Comparison of ENCODE assay signal across 2 cellular contexts in genomic region chrX:15601932-15602331, GRCh38.
A peak's percentile ranks its signal among the peaks of the same experiment; 100 is the strongest.
TF ChIP-seq lines count a peak whose summit lies in the region.

No MANE protein-coding gene starts in this region.

TF ChIP-seq in Ishikawa, 13 proteins besides CTCF, POLR2A, EP300 and RAD21:
- TF ChIP-seq, protein P1, sequence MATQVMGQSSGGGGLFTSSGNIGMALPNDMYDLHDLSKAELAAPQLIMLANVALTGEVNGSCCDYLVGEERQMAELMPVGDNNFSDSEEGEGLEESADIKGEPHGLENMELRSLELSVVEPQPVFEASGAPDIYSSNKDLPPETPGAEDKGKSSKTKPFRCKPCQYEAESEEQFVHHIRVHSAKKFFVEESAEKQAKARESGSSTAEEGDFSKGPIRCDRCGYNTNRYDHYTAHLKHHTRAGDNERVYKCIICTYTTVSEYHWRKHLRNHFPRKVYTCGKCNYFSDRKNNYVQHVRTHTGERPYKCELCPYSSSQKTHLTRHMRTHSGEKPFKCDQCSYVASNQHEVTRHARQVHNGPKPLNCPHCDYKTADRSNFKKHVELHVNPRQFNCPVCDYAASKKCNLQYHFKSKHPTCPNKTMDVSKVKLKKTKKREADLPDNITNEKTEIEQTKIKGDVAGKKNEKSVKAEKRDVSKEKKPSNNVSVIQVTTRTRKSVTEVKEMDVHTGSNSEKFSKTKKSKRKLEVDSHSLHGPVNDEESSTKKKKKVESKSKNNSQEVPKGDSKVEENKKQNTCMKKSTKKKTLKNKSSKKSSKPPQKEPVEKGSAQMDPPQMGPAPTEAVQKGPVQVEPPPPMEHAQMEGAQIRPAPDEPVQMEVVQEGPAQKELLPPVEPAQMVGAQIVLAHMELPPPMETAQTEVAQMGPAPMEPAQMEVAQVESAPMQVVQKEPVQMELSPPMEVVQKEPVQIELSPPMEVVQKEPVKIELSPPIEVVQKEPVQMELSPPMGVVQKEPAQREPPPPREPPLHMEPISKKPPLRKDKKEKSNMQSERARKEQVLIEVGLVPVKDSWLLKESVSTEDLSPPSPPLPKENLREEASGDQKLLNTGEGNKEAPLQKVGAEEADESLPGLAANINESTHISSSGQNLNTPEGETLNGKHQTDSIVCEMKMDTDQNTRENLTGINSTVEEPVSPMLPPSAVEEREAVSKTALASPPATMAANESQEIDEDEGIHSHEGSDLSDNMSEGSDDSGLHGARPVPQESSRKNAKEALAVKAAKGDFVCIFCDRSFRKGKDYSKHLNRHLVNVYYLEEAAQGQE (IDR thresholded peaks at IDR 0.05; ENCODE audit: low read depth), result no peak
- TF ChIP-seq CEBPB (IDR thresholded peaks at IDR 0.05), result 0 out of 2 replicates have a peak, but pooled peaks have one; percentile 18
- no peak for TF ChIP-seq USF1 (IDR thresholded peaks at IDR 0.05)

TF ChIP-seq in HepG2, 621 proteins besides CTCF, POLR2A, EP300 and RAD21 (continued from another document and continues in another):
- TF ChIP-seq, protein P2, sequence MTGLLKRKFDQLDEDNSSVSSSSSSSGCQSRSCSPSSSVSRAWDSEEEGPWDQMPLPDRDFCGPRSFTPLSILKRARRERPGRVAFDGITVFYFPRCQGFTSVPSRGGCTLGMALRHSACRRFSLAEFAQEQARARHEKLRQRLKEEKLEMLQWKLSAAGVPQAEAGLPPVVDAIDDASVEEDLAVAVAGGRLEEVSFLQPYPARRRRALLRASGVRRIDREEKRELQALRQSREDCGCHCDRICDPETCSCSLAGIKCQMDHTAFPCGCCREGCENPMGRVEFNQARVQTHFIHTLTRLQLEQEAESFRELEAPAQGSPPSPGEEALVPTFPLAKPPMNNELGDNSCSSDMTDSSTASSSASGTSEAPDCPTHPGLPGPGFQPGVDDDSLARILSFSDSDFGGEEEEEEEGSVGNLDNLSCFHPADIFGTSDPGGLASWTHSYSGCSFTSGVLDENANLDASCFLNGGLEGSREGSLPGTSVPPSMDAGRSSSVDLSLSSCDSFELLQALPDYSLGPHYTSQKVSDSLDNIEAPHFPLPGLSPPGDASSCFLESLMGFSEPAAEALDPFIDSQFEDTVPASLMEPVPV (CRISPR knock-in tag; IDR thresholded peaks at IDR 0.05), result no peak
- TF ChIP-seq NR3C1 (CRISPR knock-in tag; IDR thresholded peaks at IDR 0.05) (no peak), ZNF775 (CRISPR knock-in tag; IDR thresholded peaks at IDR 0.05; ENCODE audit: borderline replicate concordance) (no peak), SMARCE1 (IDR thresholded peaks at IDR 0.05; ENCODE audit: borderline replicate concordance) (no peak), HNRNPH1 (optimal IDR thresholded peaks at IDR 0.05; ENCODE audit: low read depth, low read length) (no peak), SATB2 (CRISPR knock-in tag; IDR thresholded peaks at IDR 0.05) (no peak), GABPB1 (CRISPR knock-in tag; IDR thresholded peaks at IDR 0.05) (no peak), SIN3A (IDR thresholded peaks at IDR 0.05; ENCODE audit: borderline replicate concordance, low read depth, low read length) (no peak), ZC3H4 (CRISPR knock-in tag; IDR thresholded peaks at IDR 0.05; ENCODE audit: borderline replicate concordance) (no peak), ZNF891 (CRISPR knock-in tag; IDR thresholded peaks at IDR 0.05) (no peak), ZNF841 (CRISPR knock-in tag; IDR thresholded peaks at IDR 0.05; ENCODE audit: borderline replicate concordance) (no peak), HNRNPL (IDR thresholded peaks at IDR 0.05; ENCODE audit: low read depth, low read length) (no peak), ARNTL (CRISPR knock-in tag; IDR thresholded peaks at IDR 0.05) (peak; percentile 36; the same call in 1 of the 2 replicates), ZSCAN31 (CRISPR knock-in tag; IDR thresholded peaks at IDR 0.05; ENCODE audit: low read depth) (no peak), XBP1 (CRISPR knock-in tag; IDR thresholded peaks at IDR 0.05) (no peak), U2AF2 (IDR thresholded peaks at IDR 0.05; ENCODE audit: low read depth, low read length) (no peak), ZNF30 (CRISPR knock-in tag; IDR thresholded peaks at IDR 0.05) (no peak), GMEB2 (CRISPR knock-in tag; IDR thresholded peaks at IDR 0.05; ENCODE audit: low read depth) (no peak), RFXANK (CRISPR knock-in tag; IDR thresholded peaks at IDR 0.05) (no peak), ZNF766 (CRISPR knock-in tag; IDR thresholded peaks at IDR 0.05; ENCODE audit: borderline replicate concordance) (no peak), AKAP8 (CRISPR knock-in tag; IDR thresholded peaks at IDR 0.05) (no peak), ZSCAN29 (CRISPR knock-in tag; conservative IDR thresholded peaks at IDR 0.05) (no peak), POLR2AphosphoS5 (IDR thresholded peaks at IDR 0.05; ENCODE audit: low read depth, low read length) (no peak), PHB2 (IDR thresholded peaks at IDR 0.05; ENCODE audit: partially characterized antibody) (no peak), ZFP41 (CRISPR knock-in tag; IDR thresholded peaks at IDR 0.05; ENCODE audit: borderline replicate concordance) (no peak), ZBTB14 (CRISPR knock-in tag; IDR thresholded peaks at IDR 0.05) (no peak), ZFP36L2 (CRISPR knock-in tag; IDR thresholded peaks at IDR 0.05) (no peak), ZBTB3 (CRISPR knock-in tag; IDR thresholded peaks at IDR 0.05; ENCODE audit: borderline replicate concordance, low read depth) (no peak), MLLT10 (CRISPR knock-in tag; IDR thresholded peaks at IDR 0.05) (no peak), ZNF260 (CRISPR knock-in tag; IDR thresholded peaks at IDR 0.05; ENCODE audit: borderline replicate concordance, low read depth) (no peak)
- TF ChIP-seq, protein P3, sequence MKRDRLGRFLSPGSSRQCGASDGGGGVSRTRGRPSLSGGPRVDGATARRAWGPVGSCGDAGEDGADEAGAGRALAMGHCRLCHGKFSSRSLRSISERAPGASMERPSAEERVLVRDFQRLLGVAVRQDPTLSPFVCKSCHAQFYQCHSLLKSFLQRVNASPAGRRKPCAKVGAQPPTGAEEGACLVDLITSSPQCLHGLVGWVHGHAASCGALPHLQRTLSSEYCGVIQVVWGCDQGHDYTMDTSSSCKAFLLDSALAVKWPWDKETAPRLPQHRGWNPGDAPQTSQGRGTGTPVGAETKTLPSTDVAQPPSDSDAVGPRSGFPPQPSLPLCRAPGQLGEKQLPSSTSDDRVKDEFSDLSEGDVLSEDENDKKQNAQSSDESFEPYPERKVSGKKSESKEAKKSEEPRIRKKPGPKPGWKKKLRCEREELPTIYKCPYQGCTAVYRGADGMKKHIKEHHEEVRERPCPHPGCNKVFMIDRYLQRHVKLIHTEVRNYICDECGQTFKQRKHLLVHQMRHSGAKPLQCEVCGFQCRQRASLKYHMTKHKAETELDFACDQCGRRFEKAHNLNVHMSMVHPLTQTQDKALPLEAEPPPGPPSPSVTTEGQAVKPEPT (CRISPR knock-in tag; IDR thresholded peaks at IDR 0.05; ENCODE audit: low read depth), result no peak
- TF ChIP-seq, protein P4, sequence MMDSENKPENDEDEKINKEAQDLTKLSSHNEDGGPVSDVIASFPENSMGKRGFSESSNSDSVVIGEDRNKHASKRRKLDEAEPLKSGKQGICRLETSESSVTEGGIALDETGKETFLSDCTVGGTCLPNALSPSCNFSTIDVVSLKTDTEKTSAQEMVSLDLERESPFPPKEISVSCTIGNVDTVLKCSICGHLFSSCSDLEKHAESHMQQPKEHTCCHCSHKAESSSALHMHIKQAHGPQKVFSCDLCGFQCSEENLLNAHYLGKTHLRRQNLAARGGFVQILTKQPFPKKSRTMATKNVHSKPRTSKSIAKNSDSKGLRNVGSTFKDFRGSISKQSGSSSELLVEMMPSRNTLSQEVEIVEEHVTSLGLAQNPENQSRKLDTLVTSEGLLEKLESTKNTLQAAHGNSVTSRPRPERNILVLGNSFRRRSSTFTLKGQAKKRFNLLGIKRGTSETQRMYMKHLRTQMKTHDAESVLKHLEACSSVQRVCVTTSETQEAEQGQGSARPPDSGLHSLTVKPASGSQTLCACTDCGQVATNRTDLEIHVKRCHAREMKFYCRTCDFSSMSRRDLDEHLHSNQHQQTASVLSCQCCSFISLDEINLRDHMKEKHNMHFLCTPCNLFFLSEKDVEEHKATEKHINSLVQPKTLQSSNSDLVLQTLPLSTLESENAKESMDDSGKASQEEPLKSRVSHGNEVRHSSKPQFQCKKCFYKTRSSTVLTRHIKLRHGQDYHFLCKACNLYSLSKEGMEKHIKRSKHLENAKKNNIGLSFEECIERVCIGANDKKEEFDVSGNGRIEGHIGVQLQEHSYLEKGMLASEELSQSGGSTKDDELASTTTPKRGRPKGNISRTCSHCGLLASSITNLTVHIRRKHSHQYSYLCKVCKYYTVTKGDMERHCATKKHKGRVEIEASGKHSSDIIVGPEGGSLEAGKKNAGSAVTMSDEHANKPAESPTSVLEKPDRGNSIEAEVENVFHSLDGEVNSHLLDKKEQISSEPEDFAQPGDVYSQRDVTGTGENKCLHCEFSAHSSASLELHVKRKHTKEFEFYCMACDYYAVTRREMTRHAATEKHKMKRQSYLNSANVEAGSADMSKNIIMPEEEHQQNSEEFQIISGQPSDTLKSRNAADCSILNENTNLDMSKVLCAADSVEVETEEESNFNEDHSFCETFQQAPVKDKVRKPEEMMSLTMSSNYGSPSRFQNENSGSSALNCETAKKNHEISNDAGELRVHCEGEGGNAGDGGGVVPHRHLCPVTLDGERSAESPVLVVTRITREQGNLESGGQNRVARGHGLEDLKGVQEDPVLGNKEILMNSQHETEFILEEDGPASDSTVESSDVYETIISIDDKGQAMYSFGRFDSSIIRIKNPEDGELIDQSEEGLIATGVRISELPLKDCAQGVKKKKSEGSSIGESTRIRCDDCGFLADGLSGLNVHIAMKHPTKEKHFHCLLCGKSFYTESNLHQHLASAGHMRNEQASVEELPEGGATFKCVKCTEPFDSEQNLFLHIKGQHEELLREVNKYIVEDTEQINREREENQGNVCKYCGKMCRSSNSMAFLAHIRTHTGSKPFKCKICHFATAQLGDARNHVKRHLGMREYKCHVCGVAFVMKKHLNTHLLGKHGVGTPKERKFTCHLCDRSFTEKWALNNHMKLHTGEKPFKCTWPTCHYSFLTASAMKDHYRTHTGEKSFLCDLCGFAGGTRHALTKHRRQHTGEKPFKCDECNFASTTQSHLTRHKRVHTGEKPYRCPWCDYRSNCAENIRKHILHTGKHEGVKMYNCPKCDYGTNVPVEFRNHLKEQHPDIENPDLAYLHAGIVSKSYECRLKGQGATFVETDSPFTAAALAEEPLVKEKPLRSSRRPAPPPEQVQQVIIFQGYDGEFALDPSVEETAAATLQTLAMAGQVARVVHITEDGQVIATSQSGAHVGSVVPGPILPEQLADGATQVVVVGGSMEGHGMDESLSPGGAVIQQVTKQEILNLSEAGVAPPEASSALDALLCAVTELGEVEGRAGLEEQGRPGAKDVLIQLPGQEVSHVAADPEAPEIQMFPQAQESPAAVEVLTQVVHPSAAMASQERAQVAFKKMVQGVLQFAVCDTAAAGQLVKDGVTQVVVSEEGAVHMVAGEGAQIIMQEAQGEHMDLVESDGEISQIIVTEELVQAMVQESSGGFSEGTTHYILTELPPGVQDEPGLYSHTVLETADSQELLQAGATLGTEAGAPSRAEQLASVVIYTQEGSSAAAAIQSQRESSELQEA (CRISPR knock-in tag; IDR thresholded peaks at IDR 0.05; ENCODE audit: not compliant biosample characterization), result no peak
- TF ChIP-seq, protein P5, sequence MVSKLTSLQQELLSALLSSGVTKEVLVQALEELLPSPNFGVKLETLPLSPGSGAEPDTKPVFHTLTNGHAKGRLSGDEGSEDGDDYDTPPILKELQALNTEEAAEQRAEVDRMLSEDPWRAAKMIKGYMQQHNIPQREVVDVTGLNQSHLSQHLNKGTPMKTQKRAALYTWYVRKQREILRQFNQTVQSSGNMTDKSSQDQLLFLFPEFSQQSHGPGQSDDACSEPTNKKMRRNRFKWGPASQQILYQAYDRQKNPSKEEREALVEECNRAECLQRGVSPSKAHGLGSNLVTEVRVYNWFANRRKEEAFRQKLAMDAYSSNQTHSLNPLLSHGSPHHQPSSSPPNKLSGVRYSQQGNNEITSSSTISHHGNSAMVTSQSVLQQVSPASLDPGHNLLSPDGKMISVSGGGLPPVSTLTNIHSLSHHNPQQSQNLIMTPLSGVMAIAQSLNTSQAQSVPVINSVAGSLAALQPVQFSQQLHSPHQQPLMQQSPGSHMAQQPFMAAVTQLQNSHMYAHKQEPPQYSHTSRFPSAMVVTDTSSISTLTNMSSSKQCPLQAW (CRISPR knock-in tag; IDR thresholded peaks at IDR 0.05), result no peak
- TF ChIP-seq, protein P6, sequence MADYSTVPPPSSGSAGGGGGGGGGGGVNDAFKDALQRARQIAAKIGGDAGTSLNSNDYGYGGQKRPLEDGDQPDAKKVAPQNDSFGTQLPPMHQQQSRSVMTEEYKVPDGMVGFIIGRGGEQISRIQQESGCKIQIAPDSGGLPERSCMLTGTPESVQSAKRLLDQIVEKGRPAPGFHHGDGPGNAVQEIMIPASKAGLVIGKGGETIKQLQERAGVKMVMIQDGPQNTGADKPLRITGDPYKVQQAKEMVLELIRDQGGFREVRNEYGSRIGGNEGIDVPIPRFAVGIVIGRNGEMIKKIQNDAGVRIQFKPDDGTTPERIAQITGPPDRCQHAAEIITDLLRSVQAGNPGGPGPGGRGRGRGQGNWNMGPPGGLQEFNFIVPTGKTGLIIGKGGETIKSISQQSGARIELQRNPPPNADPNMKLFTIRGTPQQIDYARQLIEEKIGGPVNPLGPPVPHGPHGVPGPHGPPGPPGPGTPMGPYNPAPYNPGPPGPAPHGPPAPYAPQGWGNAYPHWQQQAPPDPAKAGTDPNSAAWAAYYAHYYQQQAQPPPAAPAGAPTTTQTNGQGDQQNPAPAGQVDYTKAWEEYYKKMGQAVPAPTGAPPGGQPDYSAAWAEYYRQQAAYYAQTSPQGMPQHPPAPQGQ (CRISPR knock-in tag; IDR thresholded peaks at IDR 0.05; ENCODE audit: borderline replicate concordance), result no peak
